ENCODE assay signal across 11 cellular contexts in genomic region chr1:196115641-196116040, GRCh38.
DNase-seq lines count a peak whose midpoint lies in the region; ATAC-seq and TF ChIP-seq lines count a peak whose summit lies in the region.
"Had no signal": no experiment of that assay in that cellular context is flagged by ENCODE, and none has a peak within 500 bp of the region (broad histone marks: within the 10 kb centered on the region; RNA-seq: fewer than 3 reads in every experiment).

No MANE protein-coding gene starts in this region.

- no peak overlapping the region for H3K4me3 ChIP-seq in AG10803 (ENCODE audit: low read length)
- H3K4me3 ChIP-seq: BLaER1 treated with 17β-estradiol and CSF1 and Interleukin-3, amounts not matched to agents 10 nM and 100 nM had no signal

- TF ChIP-seq CTCF in AG10803 (conservative IDR thresholded peaks at IDR 0.05; ENCODE audit: low read length), result no peak

- DNase-seq in AG10803 (ENCODE audit: low read depth), result peak; percentile 65
- DNase-seq in NCI-H460 (ENCODE audit: extremely low read depth, low read depth), result peak; percentile 33
- peak; percentile 89 for DNase-seq in fibroblast of gingiva (ENCODE audit: low read depth)
- DNase-seq in myocyte (ENCODE audit: low read depth), result peak; percentile 96
- no peak for DNase-seq in NCI-H2081 treated with DMSO at 0.1 percent for 48 hours (lab: John Stamatoyannopoulos, UW)
- DNase-seq in MV-4-11 (lab: John Stamatoyannopoulos, UW), result no peak
- no peak for DNase-seq in NCI-H1105 (lab: John Stamatoyannopoulos, UW)
- DNase-seq in left lobe of liver (ENCODE audit: low spot score), result no peak
- DNase-seq: T-helper 1 cell had no signal

- no peak for ATAC-seq in left lobe of liver
- ATAC-seq: left colon had no signal

Comparison
In these comparisons a context has a peak if more than half of its experiments do, and no peak if none do; other contexts are left out.
1. DNase-seq: peak in AG10803 (single experiment), NCI-H460 (single experiment), fibroblast of gingiva (single experiment) and myocyte (single experiment); none in NCI-H2081 treated with DMSO at 0.1 percent for 48 hours (single experiment), MV-4-11 (single experiment), NCI-H1105 (single experiment) and left lobe of liver (single experiment).